In the genomic region with DNA sequence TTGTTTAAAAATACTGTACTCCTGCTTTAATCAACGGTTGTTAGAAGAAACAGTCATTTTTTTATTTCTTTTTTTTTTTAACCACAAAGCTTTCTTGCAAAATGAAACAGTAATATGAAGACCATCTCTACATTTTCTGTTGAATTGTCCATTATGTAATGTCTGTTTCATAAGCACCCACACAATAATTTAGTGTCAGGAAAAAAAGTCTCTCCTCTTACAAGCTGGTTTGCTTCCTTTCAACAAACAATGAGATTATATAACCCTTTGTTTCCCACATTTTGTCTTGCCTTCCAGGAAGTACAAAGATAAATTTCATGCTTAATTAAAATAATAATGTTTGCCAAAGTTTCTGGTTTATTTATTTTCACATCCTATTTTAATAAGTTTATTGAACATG, we compare ENCODE assay signal across 1 cellular context.
TF ChIP-seq lines count a peak whose summit lies in the region.

No MANE protein-coding gene starts in this region.

TF ChIP-seq in HepG2, 621 proteins besides CTCF, POLR2A, EP300 and RAD21:
- TF ChIP-seq ZNF567 (CRISPR knock-in tag; IDR thresholded peaks at IDR 0.05; ENCODE audit: borderline replicate concordance), result no peak
- no peak for TF ChIP-seq ZSCAN22 (CRISPR knock-in tag; IDR thresholded peaks at IDR 0.05)
- peak; percentile 33; the same call in 1 of the 2 replicates for TF ChIP-seq SOX5 (CRISPR knock-in tag; IDR thresholded peaks at IDR 0.05; ENCODE audit: borderline replicate concordance)
- TF ChIP-seq SOX13 (IDR thresholded peaks at IDR 0.05), result no peak
- peak in 1 of 2 experiments; percentile 52; a peak in 1 of 4 replicates for TF ChIP-seq SOX13 (CRISPR knock-in tag; conservative IDR thresholded peaks at IDR 0.05 in 1 of 2, IDR thresholded peaks at IDR 0.05 in 1 of 2)
